Comparison of ENCODE assay signal across 24 cellular contexts in the genomic region with DNA sequence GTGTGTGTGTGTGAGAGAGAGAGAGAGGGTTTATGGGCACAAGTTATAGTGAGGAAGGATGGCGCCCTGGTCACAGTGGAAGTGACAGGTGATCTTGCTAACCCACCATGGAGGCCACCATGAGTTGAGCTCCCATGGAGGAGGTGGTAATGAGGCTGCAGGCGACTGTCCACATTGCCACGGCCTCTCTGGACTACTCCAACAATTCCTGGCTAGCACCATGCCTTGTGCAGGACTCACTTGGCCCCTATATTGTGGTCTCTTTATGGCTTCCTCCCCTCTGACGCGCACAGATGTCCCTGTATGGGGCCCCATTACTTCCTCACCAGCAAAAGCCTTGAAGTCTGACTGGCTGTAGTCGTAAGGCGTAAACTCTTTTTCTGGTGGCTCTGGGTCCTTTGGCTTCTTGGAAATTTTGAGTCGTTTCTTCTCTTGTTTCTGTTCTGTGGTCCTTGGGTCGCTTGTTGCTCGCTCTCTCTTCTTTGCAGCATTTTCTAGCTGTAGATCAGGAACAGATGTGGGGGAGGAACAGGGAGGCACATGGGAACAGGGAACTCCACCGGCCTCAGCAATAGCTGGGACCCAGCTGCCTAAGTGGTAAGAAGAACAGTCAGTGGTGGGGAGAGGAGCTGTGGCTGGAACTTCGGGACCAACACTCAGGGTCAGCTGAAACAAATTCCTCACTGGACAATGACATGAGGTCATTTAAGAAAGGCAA. TPM values are rescaled to one million over a fixed set of nuclear protein-coding genes. Genes with fewer than 3 reads are reported as not detected.
DNase-seq lines count a peak whose midpoint lies in the region; ATAC-seq and TF ChIP-seq lines count a peak whose summit lies in the region.
"Had no signal": no experiment of that assay in that cellular context is flagged by ENCODE, and none has a peak within 500 bp of the region (broad histone marks: within the 10 kb centered on the region; RNA-seq: fewer than 3 reads in every experiment).

No MANE protein-coding gene starts in this region.

- H3K27me3 Mint-ChIP-seq in WTC11 (ENCODE audit: low read depth), result no peaks in the 10 kb centered on the region
- no peaks in the 10 kb centered on the region for H3K27me3 Mint-ChIP-seq in stimulated activated naive CD8-positive, alpha-beta T cell treated with anti-CD3 and anti-CD28 coated beads, Interleukin-15, amount 100 ng/mL, for 72 hours
- H3K27me3 Mint-ChIP-seq: CD4-positive, alpha-beta T cell; central memory CD8-positive, alpha-beta T cell had no signal

- H3K4me1 ChIP-seq in uterus, result no peaks in the 10 kb centered on the region
- H3K4me1 ChIP-seq: SJSA1, upper lobe of left lung had no signal

- no peaks in the 10 kb centered on the region for H3K9me3 Mint-ChIP-seq in WTC11
- no peaks in the 10 kb centered on the region for H3K9me3 Mint-ChIP-seq in stimulated activated naive CD8-positive, alpha-beta T cell treated with anti-CD3 and anti-CD28 coated beads, Interleukin-15, amount 100 ng/mL, for 72 hours
- H3K9me3 Mint-ChIP-seq: CD4-positive, alpha-beta T cell; central memory CD8-positive, alpha-beta T cell; nephron had no signal

- no peak overlapping the region for H3K4me3 ChIP-seq in uterus
- H3K4me3 ChIP-seq: GM12878, lung, SJSA1, upper lobe of left lung had no signal

- TF ChIP-seq CTCF in WTC11 (IDR thresholded peaks at IDR 0.05), result no peak
- TF ChIP-seq CTCF in uterus (IDR thresholded peaks at IDR 0.05), result no peak

- H3K27me3 ChIP-seq in layer of hippocampus (ENCODE audit: control insufficient read depth, insufficient read depth, low read length) (no peaks in the 10 kb centered on the region), uterus (no peaks in the 10 kb centered on the region)
- H3K27me3 ChIP-seq: SJSA1, upper lobe of left lung had no signal

- no peaks in the 10 kb centered on the region for H3K36me3 ChIP-seq in uterus

- H3K4me3 Mint-ChIP-seq in WTC11, result no peak overlapping the region
- peak overlapping the region in 1 of 2 donors; percentile 55 for H3K4me3 Mint-ChIP-seq in stimulated activated naive CD8-positive, alpha-beta T cell treated with anti-CD3 and anti-CD28 coated beads, Interleukin-15, amount 100 ng/mL, for 72 hours
- H3K4me3 Mint-ChIP-seq: CD4-positive, alpha-beta T cell; central memory CD8-positive, alpha-beta T cell; nephron had no signal

- no peak for TF ChIP-seq POLR2A in uterus (IDR thresholded peaks at IDR 0.05)

- H3K9me3 ChIP-seq in uterus, result no peaks in the 10 kb centered on the region
- H3K9me3 ChIP-seq: SJSA1, upper lobe of left lung had no signal

- CTCF ChIA-PET in WTC11 (lab: Charles Lee), result interaction anchor here (2.5 kb wide), 1 partner anchor 32 kb away, joined by 16 read pairs; no protein-coding TSS in a partner anchor

- H3K36me3 Mint-ChIP-seq in WTC11, result peaks cover 81% of the 10 kb centered on the region

- no peak overlapping the region for H3K27ac Mint-ChIP-seq in WTC11
- peak overlapping the region; percentile 86 to 89 for H3K27ac Mint-ChIP-seq in stimulated activated naive CD8-positive, alpha-beta T cell treated with anti-CD3 and anti-CD28 coated beads, Interleukin-15, amount 100 ng/mL, for 72 hours
- H3K27ac Mint-ChIP-seq: CD4-positive, alpha-beta T cell had no signal

- POLR2A ChIA-PET in WTC11 (lab: Charles Lee), result no interaction called here

- intact Hi-C loops in uterus (cut with DNase I; ENCODE audit: low total_unique reads), result no loop called here

- peak; percentile 1 for DNase-seq in activated CD4-positive, alpha-beta T cell treated with anti-CD3 and anti-CD28 coated beads for 48 hours
- no peak for DNase-seq in activated CD4-positive, alpha-beta T cell treated with anti-CD3 and anti-CD28 coated beads, Interleukin-2, amount 50 U/mL, for 48 hours
- DNase-seq in WTC11 (ENCODE audit: low spot score) (peak; percentile 3), uterus (no peak)
- DNase-seq in stimulated activated naive CD8-positive, alpha-beta T cell treated with anti-CD3 and anti-CD28 coated beads, Interleukin-15, amount 100 ng/mL, for 72 hours, result no peak
- DNase-seq in stimulated activated CD4-positive, alpha-beta T cell treated with anti-CD3 and anti-CD28 coated beads, Interleukin-1b, Interleukin-23, amount 100 ng/mL, for 48 hours, result no peak
- DNase-seq: EL; foreskin melanocyte; HCEC 1CT; NCI-H187; retina; stimulated activated CD4-positive, alpha-beta T cell treated with anti-CD3 and anti-CD28 coated beads, Interleukin-2, amount 100 ng/mL, for 48 hours; upper lobe of left lung had no signal

- ATAC-seq in WTC11 (no peak), GM21576 (IDR thresholded peaks at IDR 0.05; ENCODE audit: unreplicated experiment) (no peak)
- ATAC-seq in stimulated activated naive CD8-positive, alpha-beta T cell treated with anti-CD3 and anti-CD28 coated beads, Interleukin-15, amount 100 ng/mL, for 72 hours, result peak; percentile 73
- ATAC-seq: GM12878 had no signal

- peaks cover 5% of the 10 kb centered on the region for H3K4me1 Mint-ChIP-seq in WTC11
- H3K4me1 Mint-ChIP-seq in stimulated activated naive CD8-positive, alpha-beta T cell treated with anti-CD3 and anti-CD28 coated beads, Interleukin-15, amount 100 ng/mL, for 72 hours, result peaks cover 38% of the 10 kb centered on the region
- H3K4me1 Mint-ChIP-seq: nephron had no signal

- H3K27ac ChIP-seq in layer of hippocampus (ENCODE audit: low read depth, low read length) (peak overlapping the region; percentile 27), uterus (no peak overlapping the region)
- H3K27ac ChIP-seq: SJSA1, upper lobe of left lung had no signal

TF ChIP-seq in WTC11, 78 proteins besides CTCF, POLR2A, EP300 and RAD21 (continues in another document):
- TF ChIP-seq, protein P1, sequence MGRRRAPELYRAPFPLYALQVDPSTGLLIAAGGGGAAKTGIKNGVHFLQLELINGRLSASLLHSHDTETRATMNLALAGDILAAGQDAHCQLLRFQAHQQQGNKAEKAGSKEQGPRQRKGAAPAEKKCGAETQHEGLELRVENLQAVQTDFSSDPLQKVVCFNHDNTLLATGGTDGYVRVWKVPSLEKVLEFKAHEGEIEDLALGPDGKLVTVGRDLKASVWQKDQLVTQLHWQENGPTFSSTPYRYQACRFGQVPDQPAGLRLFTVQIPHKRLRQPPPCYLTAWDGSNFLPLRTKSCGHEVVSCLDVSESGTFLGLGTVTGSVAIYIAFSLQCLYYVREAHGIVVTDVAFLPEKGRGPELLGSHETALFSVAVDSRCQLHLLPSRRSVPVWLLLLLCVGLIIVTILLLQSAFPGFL (CRISPR knock-in tag; IDR thresholded peaks at IDR 0.05; ENCODE audit: borderline replicate concordance), result no peak
- TF ChIP-seq ZNF423 (CRISPR knock-in tag; IDR thresholded peaks at IDR 0.05) (no peak), NR3C1 (CRISPR knock-in tag; conservative IDR thresholded peaks at IDR 0.05; ENCODE audit: low read depth) (no peak), NR1H2 (CRISPR knock-in tag; IDR thresholded peaks at IDR 0.05) (no peak)
- TF ChIP-seq, protein P2, sequence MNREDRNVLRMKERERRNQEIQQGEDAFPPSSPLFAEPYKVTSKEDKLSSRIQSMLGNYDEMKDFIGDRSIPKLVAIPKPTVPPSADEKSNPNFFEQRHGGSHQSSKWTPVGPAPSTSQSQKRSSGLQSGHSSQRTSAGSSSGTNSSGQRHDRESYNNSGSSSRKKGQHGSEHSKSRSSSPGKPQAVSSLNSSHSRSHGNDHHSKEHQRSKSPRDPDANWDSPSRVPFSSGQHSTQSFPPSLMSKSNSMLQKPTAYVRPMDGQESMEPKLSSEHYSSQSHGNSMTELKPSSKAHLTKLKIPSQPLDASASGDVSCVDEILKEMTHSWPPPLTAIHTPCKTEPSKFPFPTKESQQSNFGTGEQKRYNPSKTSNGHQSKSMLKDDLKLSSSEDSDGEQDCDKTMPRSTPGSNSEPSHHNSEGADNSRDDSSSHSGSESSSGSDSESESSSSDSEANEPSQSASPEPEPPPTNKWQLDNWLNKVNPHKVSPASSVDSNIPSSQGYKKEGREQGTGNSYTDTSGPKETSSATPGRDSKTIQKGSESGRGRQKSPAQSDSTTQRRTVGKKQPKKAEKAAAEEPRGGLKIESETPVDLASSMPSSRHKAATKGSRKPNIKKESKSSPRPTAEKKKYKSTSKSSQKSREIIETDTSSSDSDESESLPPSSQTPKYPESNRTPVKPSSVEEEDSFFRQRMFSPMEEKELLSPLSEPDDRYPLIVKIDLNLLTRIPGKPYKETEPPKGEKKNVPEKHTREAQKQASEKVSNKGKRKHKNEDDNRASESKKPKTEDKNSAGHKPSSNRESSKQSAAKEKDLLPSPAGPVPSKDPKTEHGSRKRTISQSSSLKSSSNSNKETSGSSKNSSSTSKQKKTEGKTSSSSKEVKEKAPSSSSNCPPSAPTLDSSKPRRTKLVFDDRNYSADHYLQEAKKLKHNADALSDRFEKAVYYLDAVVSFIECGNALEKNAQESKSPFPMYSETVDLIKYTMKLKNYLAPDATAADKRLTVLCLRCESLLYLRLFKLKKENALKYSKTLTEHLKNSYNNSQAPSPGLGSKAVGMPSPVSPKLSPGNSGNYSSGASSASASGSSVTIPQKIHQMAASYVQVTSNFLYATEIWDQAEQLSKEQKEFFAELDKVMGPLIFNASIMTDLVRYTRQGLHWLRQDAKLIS (CRISPR knock-in tag; IDR thresholded peaks at IDR 0.05; ENCODE audit: borderline replicate concordance), result no peak
- TF ChIP-seq, protein P3, sequence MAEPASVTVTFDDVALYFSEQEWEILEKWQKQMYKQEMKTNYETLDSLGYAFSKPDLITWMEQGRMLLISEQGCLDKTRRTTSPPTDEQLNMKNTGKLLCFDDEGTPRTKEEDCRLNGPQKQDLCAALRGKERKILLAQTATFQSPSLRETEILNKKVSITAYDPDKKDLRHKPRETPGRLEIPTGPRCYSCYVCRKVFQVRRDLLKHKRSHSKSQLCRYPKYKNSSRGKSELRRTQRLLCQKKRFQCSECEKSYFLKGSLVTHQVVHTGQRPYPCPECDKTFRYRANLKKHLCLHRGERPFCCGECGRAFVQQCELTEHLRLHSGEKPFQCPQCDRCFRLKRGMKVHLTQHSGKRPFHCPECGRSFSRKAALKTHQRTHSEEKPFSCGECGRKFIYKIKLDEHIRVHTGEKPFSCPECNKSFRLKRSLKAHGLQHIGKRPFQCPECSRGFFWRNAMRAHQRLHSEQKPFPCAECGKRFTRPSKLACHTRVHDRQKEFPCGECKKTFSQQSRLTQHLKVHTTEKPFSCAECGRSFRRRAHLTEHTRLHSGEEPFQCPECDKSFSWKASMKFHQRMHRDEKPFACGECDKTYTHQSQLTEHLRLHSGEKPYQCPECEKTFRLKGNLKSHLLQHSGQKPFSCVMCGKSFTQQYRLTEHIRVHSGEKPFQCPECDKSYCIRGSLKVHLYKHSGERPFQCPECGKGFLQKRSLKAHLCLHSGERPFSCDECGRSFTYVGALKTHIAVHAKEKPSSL (CRISPR knock-in tag; conservative IDR thresholded peaks at IDR 0.05), result no peak

RNA-seq across cellular contexts. Expression of a gene that starts 9.6 kb away (rescaled TPM):
- total RNA-seq in WTC11 (2021) (164 to 200 TPM (median 170 TPM) in 3 replicates), uterus (10 to 100 TPM; 15.5 to 86.3 (median 42.8) TPM)

RNA-seq across cellular contexts. Expression of a gene that starts 22.4 kb away (rescaled TPM):
- total RNA-seq in WTC11 (2021) (0.57 to 1.1 TPM (median 0.82 TPM) in 3 replicates), uterus (not detected)
- total RNA-seq: HT1080, lung, M059J, NCI-H460, SJSA1, upper lobe of left lung had no signal

RNA-seq across cellular contexts. Expression of a gene that starts 30.3 kb away (rescaled TPM):
- total RNA-seq in WTC11 (2021), result 62.8 to 73.0 TPM (median 66.2 TPM) in 3 replicates
- 10 to 100 TPM; 32.4 to 98.1 (median 59.9) TPM for total RNA-seq in uterus

RNA-seq across cellular contexts. Expression of a gene that starts 56.9 kb away (rescaled TPM):
- total RNA-seq in WTC11 (2021) (185 to 228 TPM (median 197 TPM) in 3 replicates), uterus (100 to 1,000 TPM; 176 to 617 (median 207) TPM)

Comparison
In these comparisons a context has a peak if more than half of its experiments do, and no peak if none do; other contexts are left out.
1. DNase-seq: peak in activated CD4-positive, alpha-beta T cell treated with anti-CD3 and anti-CD28 coated beads for 48 hours (single experiment) and WTC11 (single experiment); none in activated CD4-positive, alpha-beta T cell treated with anti-CD3 and anti-CD28 coated beads, Interleukin-2, amount 50 U/mL, for 48 hours (0 of 2), stimulated activated naive CD8-positive, alpha-beta T cell treated with anti-CD3 and anti-CD28 coated beads, Interleukin-15, amount 100 ng/mL, for 72 hours (0 of 2), stimulated activated CD4-positive, alpha-beta T cell treated with anti-CD3 and anti-CD28 coated beads, Interleukin-1b, Interleukin-23, amount 100 ng/mL, for 48 hours (single experiment) and uterus (0 of 2).